8 cellular contexts compared by ENCODE assay signal in genomic region chr16:74813109-74813641, GRCh38.
DNase-seq lines count a peak whose midpoint lies in the region; ATAC-seq and TF ChIP-seq lines count a peak whose summit lies in the region.

No MANE protein-coding gene starts in this region.

- no peak overlapping the region for H3K4me3 ChIP-seq in AG09309 (ENCODE audit: control insufficient read depth, low read depth, low read length)

- peak; percentile 93 for TF ChIP-seq CTCF in AG09309 (IDR thresholded peaks at IDR 0.05; ENCODE audit: control insufficient read depth, insufficient read depth, low read depth, low read length, missing control alignments)

- ATAC-seq in GM18868 (IDR thresholded peaks at IDR 0.05; ENCODE audit: unreplicated experiment), result peak; percentile 99
- ATAC-seq in HG03095 (IDR thresholded peaks at IDR 0.05; ENCODE audit: unreplicated experiment), result peak; percentile 99

- H3K27me3 ChIP-seq in layer of hippocampus (ENCODE audit: control insufficient read depth, insufficient read depth, low read length), result no peaks in the 10 kb centered on the region

- DNase-seq in AG09309 (ENCODE audit: low read depth) (peak; percentile 1), NCI-H226 (peak; percentile 56), cerebellar cortex (ENCODE audit: low spot score) (peak; percentile 58)
- peak; percentile 51 to 66 for DNase-seq in activated CD4-positive, alpha-beta T cell treated with anti-CD3 and anti-CD28 coated beads for 24 hours (ENCODE audit: low read depth in 2 of 2)
- peak; percentile 79 to 86 for DNase-seq in stimulated activated CD4-positive, alpha-beta T cell treated with anti-CD3 and anti-CD28 coated beads, Interleukin-2, amount 100 ng/mL, for 24 hours

- peak overlapping the region; percentile 39 for H3K27ac ChIP-seq in layer of hippocampus (ENCODE audit: low read depth, low read length)

Comparison
In these comparisons a context has a peak if more than half of its experiments do, and no peak if none do; other contexts are left out.
1. DNase-seq: peak in every context shown above with its lines; median percentile 82 in stimulated activated CD4-positive, alpha-beta T cell treated with anti-CD3 and anti-CD28 coated beads, Interleukin-2, amount 100 ng/mL, for 24 hours; 58 in activated CD4-positive, alpha-beta T cell treated with anti-CD3 and anti-CD28 coated beads for 24 hours; 58 in cerebellar cortex; 56 in NCI-H226; 1 in AG09309.